Comparison of ENCODE assay signal across 8 cellular contexts in genomic region chr3:32502944-32503286, GRCh38. TPM values are rescaled to one million over a fixed set of nuclear protein-coding genes. Genes with fewer than 3 reads are reported as not detected.
DNase-seq lines count a peak whose midpoint lies in the region; ATAC-seq and TF ChIP-seq lines count a peak whose summit lies in the region.

No MANE protein-coding gene starts in this region.

- 3% methylated on average over 6 of the region's 6 CpGs for WGBS in thymus

- peak overlapping the region; percentile 54 for H3K27ac Mint-ChIP-seq in activated naive CD4-positive, alpha-beta T cell treated with anti-CD3 and anti-CD28 coated beads, Interleukin-2, amount 10 ng/mL, durations not matched to agents 7 days and 5 days

- H3K4me1 Mint-ChIP-seq in activated naive CD4-positive, alpha-beta T cell treated with anti-CD3 and anti-CD28 coated beads, Interleukin-2, amount 10 ng/mL, durations not matched to agents 7 days and 5 days = peaks cover 36% of the 10 kb centered on the region

- peak overlapping the region; percentile 99 for H3K4me3 Mint-ChIP-seq in activated naive CD4-positive, alpha-beta T cell treated with anti-CD3 and anti-CD28 coated beads, Interleukin-2, amount 10 ng/mL, durations not matched to agents 7 days and 5 days

- H3K4me1 ChIP-seq in iPS-20b (ENCODE audit: insufficient read depth, low read length) (peaks cover 9% of the 10 kb centered on the region; the same call in 1 of the 2 replicates), thymus (ENCODE audit: control insufficient read depth, insufficient read depth, low read length) (peaks cover 6% of the 10 kb centered on the region)

- in situ Hi-C loops in ACHN (cut with HindIII; ENCODE audit: low pct_ligation_motif_present, low pct_unique_long_range_greater_than_20kb, low sequenced_read_pairs) = no loop called here

- H3K9me3 Mint-ChIP-seq in activated naive CD4-positive, alpha-beta T cell treated with anti-CD3 and anti-CD28 coated beads, Interleukin-2, amount 10 ng/mL, durations not matched to agents 7 days and 5 days = no peaks in the 10 kb centered on the region

- no peak for TF ChIP-seq CTCF in WI38 (IDR thresholded peaks at IDR 0.05; ENCODE audit: low read depth, low read length)

- CTCF ChIA-PET in activated naive CD4-positive, alpha-beta T cell treated with anti-CD3 and anti-CD28 coated beads, Interleukin-2, amount 10 ng/mL, durations not matched to agents 7 days and 5 days (lab: Charles Lee) = interaction anchor here (1.5 to 2.3 kb wide), 2 partner anchors 34 to 128 kb away, joined by 4 to 6 read pairs; no protein-coding TSS in a partner anchor

- H3K27me3 ChIP-seq in iPS-20b (ENCODE audit: insufficient read depth, low read length) (no peaks in the 10 kb centered on the region), thymus (ENCODE audit: control insufficient read depth, insufficient read depth) (no peaks in the 10 kb centered on the region)

- H3K36me3 Mint-ChIP-seq in activated naive CD4-positive, alpha-beta T cell treated with anti-CD3 and anti-CD28 coated beads, Interleukin-2, amount 10 ng/mL, durations not matched to agents 7 days and 5 days = peaks cover 8% of the 10 kb centered on the region

- peak overlapping the region; percentile 94 for H3K4me3 ChIP-seq in WI38 (ENCODE audit: low read depth, low read length)
- H3K4me3 ChIP-seq in iPS-20b (ENCODE audit: low read length) = peak overlapping the region; percentile 93
- peak overlapping the region; percentile 97 for H3K4me3 ChIP-seq in thymus (ENCODE audit: low read length)

- no peak for ATAC-seq in GM18909 (IDR thresholded peaks at IDR 0.05; ENCODE audit: poor library complexity, unreplicated experiment)

- no peaks in the 10 kb centered on the region for H3K27me3 Mint-ChIP-seq in activated naive CD4-positive, alpha-beta T cell treated with anti-CD3 and anti-CD28 coated beads, Interleukin-2, amount 10 ng/mL, durations not matched to agents 7 days and 5 days

- H3K9ac ChIP-seq in iPS-20b (ENCODE audit: low read depth, low read length) = 0 out of 2 replicates have a peak overlapping the region, but pooled peaks have one; percentile 45

- no peak overlapping the region for H3K27ac ChIP-seq in iPS-20b (ENCODE audit: low read length)
- H3K27ac ChIP-seq in thymus (ENCODE audit: low read depth) = peak overlapping the region; percentile 68

- no peaks in the 10 kb centered on the region for H3K9me3 ChIP-seq in iPS-20b (ENCODE audit: insufficient read depth, low read depth, low read length)
- H3K9me3 ChIP-seq in thymus (ENCODE audit: control insufficient read depth) = no peaks in the 10 kb centered on the region

- no peak for DNase-seq in activated naive CD4-positive, alpha-beta T cell treated with anti-CD3 and anti-CD28 coated beads, Interleukin-2, amount 10 ng/mL, durations not matched to agents 7 days and 5 days
- no peak for DNase-seq in activated naive CD4-positive, alpha-beta T cell treated with anti-CD3 and anti-CD28 coated beads, Interleukin-2, amount 50 U/mL, for 16 hours
- DNase-seq in globus pallidus (ENCODE audit: low spot score) (no peak), ACHN (no peak)

- no peaks in the 10 kb centered on the region for H3K36me3 ChIP-seq in iPS-20b (ENCODE audit: insufficient read depth, low read depth, low read length)
- H3K36me3 ChIP-seq in thymus (ENCODE audit: control insufficient read depth, insufficient read depth) = no peaks in the 10 kb centered on the region

RNA-seq across cellular contexts. Expression of gene CMTM6, which starts 0.3 kb away (rescaled TPM):
- 46.3 TPM for polyA plus RNA-seq in thymus
